27 cellular contexts compared by ENCODE assay signal in genomic region chr11:107577312-107577711, GRCh38. TPM values are rescaled to one million over a fixed set of nuclear protein-coding genes. Genes with fewer than 3 reads are reported as not detected.
"Had no signal": no experiment of that assay in that cellular context is flagged by ENCODE, and none has a peak within 500 bp of the region (broad histone marks: within the 10 kb centered on the region; RNA-seq: fewer than 3 reads in every experiment).

No MANE protein-coding gene starts in this region.

- H3K27ac ChIP-seq: esophagus squamous epithelium, heart right ventricle, prostate gland, right atrium auricular region, suprapubic skin, transverse colon had no signal

- H3K27ac Mint-ChIP-seq: effector memory CD8-positive, alpha-beta T cell; immature natural killer cell; naive thymus-derived CD4-positive, alpha-beta T cell; stimulated activated memory B cell treated with anti-CD40 and anti-IgM and Interleukin-4, amounts not matched to agents 10 μg/mL and 1 μg/mL and 100 μg/mL, for 72 hours; stimulated activated naive CD8-positive, alpha-beta T cell treated with anti-CD3 and anti-CD28 coated beads, Interleukin-15, Interleukin-2, amounts not matched to agents 100 ng/mL and 50 ng/mL, for 24 hours had no signal

- H3K4me3 Mint-ChIP-seq: effector memory CD8-positive, alpha-beta T cell; immature natural killer cell; naive thymus-derived CD4-positive, alpha-beta T cell; nephron; stimulated activated memory B cell treated with anti-CD40 and anti-IgM and Interleukin-4, amounts not matched to agents 10 μg/mL and 1 μg/mL and 100 μg/mL, for 72 hours; stimulated activated naive CD8-positive, alpha-beta T cell treated with anti-CD3 and anti-CD28 coated beads, Interleukin-15, Interleukin-2, amounts not matched to agents 100 ng/mL and 50 ng/mL, for 24 hours had no signal

- H3K36me3 ChIP-seq: esophagus squamous epithelium, heart right ventricle, prostate gland, right atrium auricular region, suprapubic skin, transverse colon had no signal

- H3K4me1 Mint-ChIP-seq: immature natural killer cell; stimulated activated memory B cell treated with anti-CD40 and anti-IgM and Interleukin-4, amounts not matched to agents 10 μg/mL and 1 μg/mL and 100 μg/mL, for 72 hours had no signal

- H3K36me3 Mint-ChIP-seq: stimulated activated memory B cell treated with anti-CD40 and anti-IgM and Interleukin-4, amounts not matched to agents 10 μg/mL and 1 μg/mL and 100 μg/mL, for 72 hours had no signal

- H3K4me3 ChIP-seq: esophagus squamous epithelium, heart right ventricle, prostate gland, right atrium auricular region, suprapubic skin, transverse colon had no signal

- DNase-seq: cortex of kidney; effector memory CD8-positive, alpha-beta T cell; erythroblast; esophagus squamous epithelium; foreskin melanocyte; glutamatergic neuron; heart right ventricle; hypothalamus; immature natural killer cell; kidney glomerular epithelial cell; left colon; left ventricle myocardium superior; mesenchymal stem cell; midbrain; naive thymus-derived CD4-positive, alpha-beta T cell; stimulated activated CD4-positive, alpha-beta T cell treated with anti-CD3 and anti-CD28 coated beads, Interleukin-2, amount 100 ng/mL, for 24 hours; stimulated activated CD4-positive, alpha-beta T cell treated with anti-CD3 and anti-CD28 coated beads, Interleukin-4, amount 100 ng/mL, for 4 hours; transverse colon had no signal

- H3K9me3 ChIP-seq: esophagus squamous epithelium, prostate gland, right atrium auricular region, suprapubic skin, transverse colon had no signal

- H3K9me3 Mint-ChIP-seq: immature natural killer cell, nephron had no signal

- H3K4me1 ChIP-seq: esophagus squamous epithelium, heart right ventricle, prostate gland, right atrium auricular region, suprapubic skin, transverse colon had no signal

- ATAC-seq: effector memory CD8-positive, alpha-beta T cell; heart right ventricle; left colon; left ventricle myocardium superior; naive thymus-derived CD4-positive, alpha-beta T cell; sciatic nerve; stimulated activated memory B cell treated with anti-CD40 and anti-IgM and Interleukin-4, amounts not matched to agents 10 μg/mL and 1 μg/mL and 100 μg/mL, for 72 hours had no signal

- H3K27me3 ChIP-seq: esophagus squamous epithelium, heart right ventricle, right atrium auricular region, suprapubic skin, transverse colon had no signal

RNA-seq across cellular contexts. Expression of gene ELMOD1, which starts 13.6 kb away (rescaled TPM):
- total RNA-seq: esophagus squamous epithelium; mucosa of gallbladder; naive thymus-derived CD4-positive, alpha-beta T cell; osteocyte had no signal
- polyA plus RNA-seq: immature natural killer cell; naive thymus-derived CD4-positive, alpha-beta T cell had no signal
